In the genomic region with DNA sequence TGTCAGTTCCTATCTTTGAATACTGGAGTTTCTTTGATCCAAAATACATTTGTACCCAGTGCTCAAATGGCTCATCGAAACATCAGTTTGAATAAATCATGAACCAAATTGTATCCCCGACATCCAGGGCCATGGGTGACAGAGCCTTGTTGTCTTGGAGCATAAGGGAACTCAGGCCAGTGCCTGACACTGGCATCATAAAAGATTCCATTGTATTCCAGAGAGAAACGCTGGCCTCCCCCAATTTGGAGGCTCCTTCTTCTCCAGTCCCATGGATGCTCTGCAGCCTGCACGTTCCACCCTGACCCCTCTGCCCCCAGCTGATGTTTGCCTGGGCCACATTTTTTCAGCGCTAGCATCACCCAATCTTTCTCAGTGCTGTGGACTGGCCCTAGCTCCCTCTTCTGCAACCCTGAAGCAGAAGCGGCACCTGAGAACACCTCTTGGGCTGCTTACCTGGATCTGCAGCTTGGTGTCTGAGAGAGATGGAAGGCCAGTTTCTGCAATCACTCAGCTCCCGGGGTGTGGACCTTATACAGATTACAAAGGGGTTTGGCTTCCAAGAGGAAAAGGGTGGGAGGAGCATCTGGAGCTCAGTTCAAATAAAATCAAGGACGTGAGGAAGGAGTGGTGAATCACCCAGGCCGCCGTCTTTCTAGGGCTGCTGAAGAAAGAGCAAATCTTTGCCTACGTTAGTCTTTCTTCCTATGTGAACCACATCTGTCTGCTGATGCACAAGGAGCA, we compare ENCODE assay signal across 10 cellular contexts. TPM values are rescaled to one million over a fixed set of nuclear protein-coding genes. Genes with fewer than 3 reads are reported as not detected.
DNase-seq lines count a peak whose midpoint lies in the region; ATAC-seq and TF ChIP-seq lines count a peak whose summit lies in the region.
"Had no signal": no experiment of that assay in that cellular context is flagged by ENCODE, and none has a peak within 500 bp of the region (broad histone marks: within the 10 kb centered on the region; RNA-seq: fewer than 3 reads in every experiment).

A gene (minus strand): TSS at position 504 of the 744 bp plus-strand sequence. CDS start 776 bp downstream, outside the sequence.

- H3K4me1 ChIP-seq in BE2C: no peaks in the 10 kb centered on the region
- H3K4me1 ChIP-seq: HAP-1 had no signal

- H3K27ac ChIP-seq in cingulate gyrus (ENCODE audit: low read depth, low read length) (peak within 1 kb of the TSS; percentile 96), layer of hippocampus (ENCODE audit: low read depth, low read length) (peak within 1 kb of the TSS; percentile 92)

- no peaks in the 10 kb centered on the region for H3K36me3 ChIP-seq in BE2C
- H3K36me3 ChIP-seq: HAP-1 had no signal

- TF ChIP-seq CTCF in BE2C (IDR thresholded peaks at IDR 0.05; ENCODE audit: low read depth, low read length): no peak

- peak; percentile 34 for DNase-seq in COLO829 (ENCODE audit: low spot score)
- DNase-seq in pulmonary artery endothelial cell (ENCODE audit: low read depth, low spot score): peak; percentile 48
- no peak for DNase-seq in BE2C
- DNase-seq in T1000 (lab: John Stamatoyannopoulos, UW): no peak

- H3K4me3 ChIP-seq in BE2C (ENCODE audit: low read depth, low read length): no peak within 1 kb of the TSS
- H3K4me3 ChIP-seq: HAP-1 had no signal

- H3K9me3 ChIP-seq in BE2C: no peaks in the 10 kb centered on the region
- H3K9me3 ChIP-seq: HAP-1 had no signal

- ATAC-seq in SK-N-SH treated with all-trans-retinoic acid at 6 μM for 48 hours (no peak), HG03097 (IDR thresholded peaks at IDR 0.05; ENCODE audit: low FRiP score, unreplicated experiment) (no peak)

- no peaks in the 10 kb centered on the region for H3K27me3 ChIP-seq in layer of hippocampus (ENCODE audit: control insufficient read depth, insufficient read depth, low read length)
- peaks cover 71% of the 10 kb centered on the region for H3K27me3 ChIP-seq in BE2C

TF ChIP-seq in SK-N-SH treated with all-trans-retinoic acid at 6 μM for 48 hours, 23 proteins besides CTCF, POLR2A, EP300 and RAD21:
- TF ChIP-seq, protein P1, sequence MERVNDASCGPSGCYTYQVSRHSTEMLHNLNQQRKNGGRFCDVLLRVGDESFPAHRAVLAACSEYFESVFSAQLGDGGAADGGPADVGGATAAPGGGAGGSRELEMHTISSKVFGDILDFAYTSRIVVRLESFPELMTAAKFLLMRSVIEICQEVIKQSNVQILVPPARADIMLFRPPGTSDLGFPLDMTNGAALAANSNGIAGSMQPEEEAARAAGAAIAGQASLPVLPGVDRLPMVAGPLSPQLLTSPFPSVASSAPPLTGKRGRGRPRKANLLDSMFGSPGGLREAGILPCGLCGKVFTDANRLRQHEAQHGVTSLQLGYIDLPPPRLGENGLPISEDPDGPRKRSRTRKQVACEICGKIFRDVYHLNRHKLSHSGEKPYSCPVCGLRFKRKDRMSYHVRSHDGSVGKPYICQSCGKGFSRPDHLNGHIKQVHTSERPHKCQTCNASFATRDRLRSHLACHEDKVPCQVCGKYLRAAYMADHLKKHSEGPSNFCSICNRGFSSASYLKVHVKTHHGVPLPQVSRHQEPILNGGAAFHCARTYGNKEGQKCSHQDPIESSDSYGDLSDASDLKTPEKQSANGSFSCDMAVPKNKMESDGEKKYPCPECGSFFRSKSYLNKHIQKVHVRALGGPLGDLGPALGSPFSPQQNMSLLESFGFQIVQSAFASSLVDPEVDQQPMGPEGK (CRISPR knock-in tag; IDR thresholded peaks at IDR 0.05; ENCODE audit: borderline replicate concordance): no peak
- TF ChIP-seq BACH2 (CRISPR knock-in tag; IDR thresholded peaks at IDR 0.05; ENCODE audit: borderline replicate concordance): no peak
- no peak for TF ChIP-seq ARNTL (CRISPR knock-in tag; IDR thresholded peaks at IDR 0.05; ENCODE audit: borderline replicate concordance, low read depth)
- no peak for TF ChIP-seq ZNF565 (CRISPR knock-in tag; conservative IDR thresholded peaks at IDR 0.05; ENCODE audit: low read depth)
- TF ChIP-seq ISL1 (CRISPR knock-in tag; IDR thresholded peaks at IDR 0.05): no peak
- TF ChIP-seq ZC3H10 (CRISPR knock-in tag; IDR thresholded peaks at IDR 0.05): no peak
- TF ChIP-seq, protein P2, sequence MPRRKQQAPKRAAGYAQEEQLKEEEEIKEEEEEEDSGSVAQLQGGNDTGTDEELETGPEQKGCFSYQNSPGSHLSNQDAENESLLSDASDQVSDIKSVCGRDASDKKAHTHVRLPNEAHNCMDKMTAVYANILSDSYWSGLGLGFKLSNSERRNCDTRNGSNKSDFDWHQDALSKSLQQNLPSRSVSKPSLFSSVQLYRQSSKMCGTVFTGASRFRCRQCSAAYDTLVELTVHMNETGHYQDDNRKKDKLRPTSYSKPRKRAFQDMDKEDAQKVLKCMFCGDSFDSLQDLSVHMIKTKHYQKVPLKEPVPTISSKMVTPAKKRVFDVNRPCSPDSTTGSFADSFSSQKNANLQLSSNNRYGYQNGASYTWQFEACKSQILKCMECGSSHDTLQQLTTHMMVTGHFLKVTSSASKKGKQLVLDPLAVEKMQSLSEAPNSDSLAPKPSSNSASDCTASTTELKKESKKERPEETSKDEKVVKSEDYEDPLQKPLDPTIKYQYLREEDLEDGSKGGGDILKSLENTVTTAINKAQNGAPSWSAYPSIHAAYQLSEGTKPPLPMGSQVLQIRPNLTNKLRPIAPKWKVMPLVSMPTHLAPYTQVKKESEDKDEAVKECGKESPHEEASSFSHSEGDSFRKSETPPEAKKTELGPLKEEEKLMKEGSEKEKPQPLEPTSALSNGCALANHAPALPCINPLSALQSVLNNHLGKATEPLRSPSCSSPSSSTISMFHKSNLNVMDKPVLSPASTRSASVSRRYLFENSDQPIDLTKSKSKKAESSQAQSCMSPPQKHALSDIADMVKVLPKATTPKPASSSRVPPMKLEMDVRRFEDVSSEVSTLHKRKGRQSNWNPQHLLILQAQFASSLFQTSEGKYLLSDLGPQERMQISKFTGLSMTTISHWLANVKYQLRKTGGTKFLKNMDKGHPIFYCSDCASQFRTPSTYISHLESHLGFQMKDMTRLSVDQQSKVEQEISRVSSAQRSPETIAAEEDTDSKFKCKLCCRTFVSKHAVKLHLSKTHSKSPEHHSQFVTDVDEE (CRISPR knock-in tag; IDR thresholded peaks at IDR 0.05): no peak
- TF ChIP-seq TOX (CRISPR knock-in tag; IDR thresholded peaks at IDR 0.05; ENCODE audit: borderline replicate concordance): no peak
- TF ChIP-seq, protein P3, sequence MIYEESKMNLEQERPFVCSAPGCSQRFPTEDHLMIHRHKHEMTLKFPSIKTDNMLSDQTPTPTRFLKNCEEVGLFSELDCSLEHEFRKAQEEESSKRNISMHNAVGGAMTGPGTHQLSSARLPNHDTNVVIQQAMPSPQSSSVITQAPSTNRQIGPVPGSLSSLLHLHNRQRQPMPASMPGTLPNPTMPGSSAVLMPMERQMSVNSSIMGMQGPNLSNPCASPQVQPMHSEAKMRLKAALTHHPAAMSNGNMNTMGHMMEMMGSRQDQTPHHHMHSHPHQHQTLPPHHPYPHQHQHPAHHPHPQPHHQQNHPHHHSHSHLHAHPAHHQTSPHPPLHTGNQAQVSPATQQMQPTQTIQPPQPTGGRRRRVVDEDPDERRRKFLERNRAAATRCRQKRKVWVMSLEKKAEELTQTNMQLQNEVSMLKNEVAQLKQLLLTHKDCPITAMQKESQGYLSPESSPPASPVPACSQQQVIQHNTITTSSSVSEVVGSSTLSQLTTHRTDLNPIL (CRISPR knock-in tag; IDR thresholded peaks at IDR 0.05; ENCODE audit: low read depth): no peak
- TF ChIP-seq TCF4 (CRISPR knock-in tag; IDR thresholded peaks at IDR 0.05; ENCODE audit: borderline replicate concordance): no peak
- no peak for TF ChIP-seq ZFP3 (CRISPR knock-in tag; IDR thresholded peaks at IDR 0.05)
- no peak for TF ChIP-seq ZNF8 (CRISPR knock-in tag; IDR thresholded peaks at IDR 0.05)
- no peak for TF ChIP-seq ZNF70 (CRISPR knock-in tag; IDR thresholded peaks at IDR 0.05)
- TF ChIP-seq RARB (CRISPR knock-in tag; IDR thresholded peaks at IDR 0.05): no peak
- TF ChIP-seq, protein P4, sequence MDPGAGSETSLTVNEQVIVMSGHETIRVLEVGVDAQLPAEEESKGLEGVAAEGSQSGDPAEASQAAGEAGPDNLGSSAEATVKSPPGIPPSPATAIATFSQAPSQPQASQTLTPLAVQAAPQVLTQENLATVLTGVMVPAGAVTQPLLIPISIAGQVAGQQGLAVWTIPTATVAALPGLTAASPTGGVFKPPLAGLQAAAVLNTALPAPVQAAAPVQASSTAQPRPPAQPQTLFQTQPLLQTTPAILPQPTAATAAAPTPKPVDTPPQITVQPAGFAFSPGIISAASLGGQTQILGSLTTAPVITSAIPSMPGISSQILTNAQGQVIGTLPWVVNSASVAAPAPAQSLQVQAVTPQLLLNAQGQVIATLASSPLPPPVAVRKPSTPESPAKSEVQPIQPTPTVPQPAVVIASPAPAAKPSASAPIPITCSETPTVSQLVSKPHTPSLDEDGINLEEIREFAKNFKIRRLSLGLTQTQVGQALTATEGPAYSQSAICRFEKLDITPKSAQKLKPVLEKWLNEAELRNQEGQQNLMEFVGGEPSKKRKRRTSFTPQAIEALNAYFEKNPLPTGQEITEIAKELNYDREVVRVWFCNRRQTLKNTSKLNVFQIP (CRISPR knock-in tag; IDR thresholded peaks at IDR 0.05; ENCODE audit: borderline replicate concordance, low read depth): no peak
- TF ChIP-seq, protein P5, sequence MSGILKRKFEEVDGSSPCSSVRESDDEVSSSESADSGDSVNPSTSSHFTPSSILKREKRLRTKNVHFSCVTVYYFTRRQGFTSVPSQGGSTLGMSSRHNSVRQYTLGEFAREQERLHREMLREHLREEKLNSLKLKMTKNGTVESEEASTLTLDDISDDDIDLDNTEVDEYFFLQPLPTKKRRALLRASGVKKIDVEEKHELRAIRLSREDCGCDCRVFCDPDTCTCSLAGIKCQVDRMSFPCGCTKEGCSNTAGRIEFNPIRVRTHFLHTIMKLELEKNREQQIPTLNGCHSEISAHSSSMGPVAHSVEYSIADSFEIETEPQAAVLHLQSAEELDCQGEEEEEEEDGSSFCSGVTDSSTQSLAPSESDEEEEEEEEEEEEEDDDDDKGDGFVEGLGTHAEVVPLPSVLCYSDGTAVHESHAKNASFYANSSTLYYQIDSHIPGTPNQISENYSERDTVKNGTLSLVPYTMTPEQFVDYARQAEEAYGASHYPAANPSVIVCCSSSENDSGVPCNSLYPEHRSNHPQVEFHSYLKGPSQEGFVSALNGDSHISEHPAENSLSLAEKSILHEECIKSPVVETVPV (CRISPR knock-in tag; IDR thresholded peaks at IDR 0.05): no peak
- no peak for TF ChIP-seq GLIS3 (CRISPR knock-in tag; IDR thresholded peaks at IDR 0.05)
- TF ChIP-seq CSDC2 (CRISPR knock-in tag; IDR thresholded peaks at IDR 0.05): no peak
- TF ChIP-seq ESRRG (CRISPR knock-in tag; IDR thresholded peaks at IDR 0.05): no peak

RNA-seq across cellular contexts. Expression of the gene that starts here (rescaled TPM):
- 75.5 and 99.7 TPM in 2 replicates for total RNA-seq in pulmonary artery endothelial cell
- not detected for polyA plus RNA-seq in BE2C (2012; ENCODE audit: insufficient read depth, insufficient read length, low read depth)
- total RNA-seq: NCI-H460 had no signal

Comparison
In these comparisons a context has a peak if more than half of its experiments do, and no peak if none do; other contexts are left out.
1. DNase-seq: peak in COLO829 (single experiment) and pulmonary artery endothelial cell (single experiment); none in BE2C (single experiment) and T1000 (single experiment).